14 cellular contexts compared by ENCODE assay signal in the genomic region with DNA sequence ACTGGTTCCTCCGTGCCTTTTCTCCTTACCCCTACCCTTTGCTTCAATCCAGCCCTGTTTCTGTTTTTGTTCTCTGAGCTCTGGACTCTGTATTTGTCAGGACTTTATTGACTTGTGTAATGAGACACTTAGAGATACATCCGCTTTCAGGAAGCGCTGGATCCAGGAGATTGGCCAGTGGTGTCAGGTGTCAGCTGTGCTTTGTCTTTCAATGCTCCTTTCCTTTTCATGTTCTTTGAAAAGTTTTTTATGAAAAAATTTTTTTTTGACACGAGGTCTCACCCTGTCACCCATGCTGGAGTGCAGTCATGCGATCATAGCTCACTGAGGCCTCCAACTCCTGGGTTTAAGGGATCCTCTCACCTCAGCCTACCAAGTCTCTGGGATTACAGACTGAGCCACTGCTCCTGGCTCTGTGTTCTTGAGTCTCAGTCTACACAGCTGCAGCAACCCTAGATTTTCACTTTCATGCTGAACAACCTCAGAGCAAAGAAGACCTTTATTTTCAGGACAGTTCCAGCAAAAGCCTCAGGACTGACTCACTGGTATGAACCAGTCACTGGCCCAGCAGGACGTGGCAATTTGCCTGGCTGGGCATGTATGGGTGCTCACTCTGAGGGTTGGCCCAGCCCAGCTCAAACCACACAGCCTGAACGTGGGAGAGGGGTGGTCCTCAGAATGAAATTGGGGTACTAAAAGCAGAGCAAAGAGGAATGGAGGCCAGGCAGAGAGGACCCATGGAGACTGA.
DNase-seq lines count a peak whose midpoint lies in the region; ATAC-seq and TF ChIP-seq lines count a peak whose summit lies in the region.
"Had no signal": no experiment of that assay in that cellular context is flagged by ENCODE, and none has a peak within 500 bp of the region (broad histone marks: within the 10 kb centered on the region; RNA-seq: fewer than 3 reads in every experiment).

No MANE protein-coding gene starts in this region.

- DNase-seq in activated T-cell treated with anti-CD3 and anti-CD28 coated beads, Interleukin-2, amount 50 U/mL, for 72 hours = no peak
- DNase-seq in activated T-cell treated with anti-CD3 and anti-CD28 coated beads, Interleukin-2, amount 50 U/mL, for 24 hours = no peak
- DNase-seq in PC-3 = peak; percentile 32
- peak; percentile 76 for DNase-seq in epithelial cell of esophagus (ENCODE audit: low read depth)
- no peak for DNase-seq in stimulated activated naive CD8-positive, alpha-beta T cell treated with anti-CD3 and anti-CD28 coated beads, Interleukin-15, amount 100 ng/mL, for 72 hours
- no peak for DNase-seq in posterior cingulate gyrus
- no peak for DNase-seq in KG1 (lab: John Stamatoyannopoulos, UW)
- DNase-seq: left cardiac atrium, natural killer cell, NCI-H1417, SK-N-SH, trophoblast cell had no signal

- intact Hi-C loops in PC-3 (cut with micrococcal nuclease) = no loop called here
- intact Hi-C loops in posterior cingulate gyrus (cut with DNase I) = no loop called here

- no peak overlapping the region for H3K27ac ChIP-seq in PC-3 (ENCODE audit: low read length)
- H3K27ac ChIP-seq: skin epidermis had no signal

- H3K79me2 ChIP-seq in PC-3 (ENCODE audit: low read length) = no peaks in the 10 kb centered on the region

- no peaks in the 10 kb centered on the region for H3K4me1 ChIP-seq in PC-3 (ENCODE audit: insufficient read depth, low read length)

- H3K9me3 Mint-ChIP-seq in activated T-cell treated with anti-CD3 and anti-CD28 coated beads, Interleukin-2, amount 50 U/mL, for 72 hours = peaks cover 0 to 3% of the 10 kb centered on the region in 2 donors
- H3K9me3 Mint-ChIP-seq in activated T-cell treated with anti-CD3 and anti-CD28 coated beads, Interleukin-2, amount 50 U/mL, for 24 hours = no peaks in the 10 kb centered on the region
- peaks cover 5 to 7% of the 10 kb centered on the region in 2 donors for H3K9me3 Mint-ChIP-seq in stimulated activated naive CD8-positive, alpha-beta T cell treated with anti-CD3 and anti-CD28 coated beads, Interleukin-15, amount 100 ng/mL, for 72 hours

- no peaks in the 10 kb centered on the region for H3K9me2 ChIP-seq in PC-3 (replicated peaks; ENCODE audit: low read length)
- H3K9me2 ChIP-seq: SK-N-SH had no signal

- no peaks in the 10 kb centered on the region for H3K9me3 ChIP-seq in PC-3 (ENCODE audit: low read length)
- H3K9me3 ChIP-seq: SK-N-SH had no signal

- H3K4me2 ChIP-seq in PC-3 (ENCODE audit: low read length) = no peak overlapping the region
- H3K4me2 ChIP-seq: SK-N-SH had no signal

- H3K36me3 Mint-ChIP-seq in activated T-cell treated with anti-CD3 and anti-CD28 coated beads, Interleukin-2, amount 50 U/mL, for 72 hours (ENCODE audit: insufficient read depth in 2 of 2) = no peaks in the 10 kb centered on the region
- no peaks in the 10 kb centered on the region for H3K36me3 Mint-ChIP-seq in activated T-cell treated with anti-CD3 and anti-CD28 coated beads, Interleukin-2, amount 50 U/mL, for 24 hours (ENCODE audit: low read depth)
- H3K36me3 Mint-ChIP-seq: natural killer cell had no signal

- TF ChIP-seq CTCF in PC-3 (conservative IDR thresholded peaks at IDR 0.05; ENCODE audit: low read depth, low read length) = no peak
- no peak for TF ChIP-seq CTCF in epithelial cell of esophagus (IDR thresholded peaks at IDR 0.05; ENCODE audit: insufficient read depth, low read depth, low read length, missing control alignments)

- H3K27me3 ChIP-seq in PC-3 (ENCODE audit: low read length) = peaks cover 33% of the 10 kb centered on the region

- no peak overlapping the region for H3K4me3 Mint-ChIP-seq in activated T-cell treated with anti-CD3 and anti-CD28 coated beads, Interleukin-2, amount 50 U/mL, for 72 hours
- H3K4me3 Mint-ChIP-seq in activated T-cell treated with anti-CD3 and anti-CD28 coated beads, Interleukin-2, amount 50 U/mL, for 24 hours = no peak overlapping the region
- H3K4me3 Mint-ChIP-seq in stimulated activated naive CD8-positive, alpha-beta T cell treated with anti-CD3 and anti-CD28 coated beads, Interleukin-15, amount 100 ng/mL, for 72 hours = no peak overlapping the region
- H3K4me3 Mint-ChIP-seq: natural killer cell had no signal

- H3K4me1 Mint-ChIP-seq in activated T-cell treated with anti-CD3 and anti-CD28 coated beads, Interleukin-2, amount 50 U/mL, for 72 hours (ENCODE audit: low read depth) = no peaks in the 10 kb centered on the region
- no peaks in the 10 kb centered on the region for H3K4me1 Mint-ChIP-seq in activated T-cell treated with anti-CD3 and anti-CD28 coated beads, Interleukin-2, amount 50 U/mL, for 24 hours (ENCODE audit: low read depth)
- H3K4me1 Mint-ChIP-seq in stimulated activated naive CD8-positive, alpha-beta T cell treated with anti-CD3 and anti-CD28 coated beads, Interleukin-15, amount 100 ng/mL, for 72 hours = no peaks in the 10 kb centered on the region
- H3K4me1 Mint-ChIP-seq: natural killer cell had no signal

- CTCF ChIA-PET in PC-3 (lab: Charles Lee) = no interaction called here

- H3K9ac ChIP-seq in PC-3 (ENCODE audit: low read length) = no peak overlapping the region
- H3K9ac ChIP-seq: SK-N-SH had no signal

- H3K27me3 Mint-ChIP-seq in activated T-cell treated with anti-CD3 and anti-CD28 coated beads, Interleukin-2, amount 50 U/mL, for 72 hours (ENCODE audit: low read depth) = peaks cover 36% of the 10 kb centered on the region
- H3K27me3 Mint-ChIP-seq in activated T-cell treated with anti-CD3 and anti-CD28 coated beads, Interleukin-2, amount 50 U/mL, for 24 hours = peaks cover 43% of the 10 kb centered on the region
- peaks cover 49% of the 10 kb centered on the region for H3K27me3 Mint-ChIP-seq in stimulated activated naive CD8-positive, alpha-beta T cell treated with anti-CD3 and anti-CD28 coated beads, Interleukin-15, amount 100 ng/mL, for 72 hours

- no TSS peak for BruUV-seq in PC-3 (replicated peaks; lab: Mats Ljungman, UMichigan)

- peak; percentile 45 to 50 for ATAC-seq in activated T-cell treated with anti-CD3 and anti-CD28 coated beads, Interleukin-2, amount 50 U/mL, for 72 hours (replicated peaks in 1 of 2)
- ATAC-seq in PC-3 = peak; percentile 62
- peak; percentile 28 for ATAC-seq in stimulated activated naive CD8-positive, alpha-beta T cell treated with anti-CD3 and anti-CD28 coated beads, Interleukin-15, amount 100 ng/mL, for 72 hours
- ATAC-seq in HG03521 (IDR thresholded peaks at IDR 0.05; ENCODE audit: unreplicated experiment) = no peak
- ATAC-seq: left cardiac atrium, natural killer cell had no signal

- H3K36me3 ChIP-seq in PC-3 (ENCODE audit: low read depth, low read length) = no peaks in the 10 kb centered on the region

- H3K4me3 ChIP-seq in PC-3 (ENCODE audit: low read length) = no peak overlapping the region
- no peak overlapping the region for H3K4me3 ChIP-seq in epithelial cell of esophagus (ENCODE audit: low read length)
- H3K4me3 ChIP-seq: skin epidermis had no signal

- POLR2A ChIA-PET in PC-3 (lab: Charles Lee; ENCODE audit: unreplicated experiment) = no interaction called here

- no peak overlapping the region for H3K27ac Mint-ChIP-seq in activated T-cell treated with anti-CD3 and anti-CD28 coated beads, Interleukin-2, amount 50 U/mL, for 72 hours
- no peak overlapping the region for H3K27ac Mint-ChIP-seq in activated T-cell treated with anti-CD3 and anti-CD28 coated beads, Interleukin-2, amount 50 U/mL, for 24 hours
- no peak overlapping the region for H3K27ac Mint-ChIP-seq in stimulated activated naive CD8-positive, alpha-beta T cell treated with anti-CD3 and anti-CD28 coated beads, Interleukin-15, amount 100 ng/mL, for 72 hours
- H3K27ac Mint-ChIP-seq: natural killer cell had no signal

- no peak overlapping the region for H2AFZ ChIP-seq in PC-3 (ENCODE audit: low read length)

- H3F3A ChIP-seq in PC-3 (ENCODE audit: low read length, unreplicated experiment) = no peaks in the 10 kb centered on the region

- H4K20me1 ChIP-seq in PC-3 (ENCODE audit: low read length) = no peaks in the 10 kb centered on the region

Comparison
In these comparisons a context has a peak if more than half of its experiments do, and no peak if none do; other contexts are left out.
1. DNase-seq: peak in PC-3 (single experiment) and epithelial cell of esophagus (single experiment); none in activated T-cell treated with anti-CD3 and anti-CD28 coated beads, Interleukin-2, amount 50 U/mL, for 72 hours (0 of 2), activated T-cell treated with anti-CD3 and anti-CD28 coated beads, Interleukin-2, amount 50 U/mL, for 24 hours (single experiment), stimulated activated naive CD8-positive, alpha-beta T cell treated with anti-CD3 and anti-CD28 coated beads, Interleukin-15, amount 100 ng/mL, for 72 hours (0 of 2), posterior cingulate gyrus (0 of 10) and KG1 (single experiment).